ENCODE assay signal across 9 cellular contexts in the genomic region with DNA sequence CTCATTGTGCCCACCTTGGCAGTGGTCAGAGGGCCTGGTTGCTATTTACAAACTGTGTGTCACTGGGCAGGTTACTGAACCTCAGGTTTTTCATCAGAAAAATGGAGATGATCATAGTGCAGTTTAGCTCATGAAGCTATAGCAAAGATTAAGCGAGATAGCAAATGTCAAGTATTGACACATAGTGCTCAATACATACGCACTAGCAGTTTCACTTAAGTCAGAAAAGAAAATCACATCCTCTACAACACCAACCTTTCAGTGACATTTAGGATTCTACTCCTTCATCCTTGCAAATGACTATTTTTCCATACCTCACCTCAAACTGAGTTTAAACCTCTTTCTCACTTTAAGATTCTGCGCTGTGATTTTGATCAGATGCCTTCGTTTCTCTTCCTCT.
"Had no signal": no experiment of that assay in that cellular context is flagged by ENCODE, and none has a peak within 500 bp of the region (broad histone marks: within the 10 kb centered on the region; RNA-seq: fewer than 3 reads in every experiment).

No MANE protein-coding gene starts in this region.

- H3K4me3 Mint-ChIP-seq: HFFc6 had no signal

- FAIRE-seq: K562 had no signal

- H3K4me1 ChIP-seq: HAP-1 had no signal

- H3K27ac ChIP-seq: HL-60 had no signal

- ATAC-seq: HCT116, K562 had no signal

- H3K27ac Mint-ChIP-seq: HFFc6 had no signal

- DNase-seq: GOT3, H7, HFFc6, IMR-90, KG1 had no signal

- H3K9me3 Mint-ChIP-seq: HFFc6 had no signal
